ENCODE assay signal across 26 cellular contexts in the genomic region with DNA sequence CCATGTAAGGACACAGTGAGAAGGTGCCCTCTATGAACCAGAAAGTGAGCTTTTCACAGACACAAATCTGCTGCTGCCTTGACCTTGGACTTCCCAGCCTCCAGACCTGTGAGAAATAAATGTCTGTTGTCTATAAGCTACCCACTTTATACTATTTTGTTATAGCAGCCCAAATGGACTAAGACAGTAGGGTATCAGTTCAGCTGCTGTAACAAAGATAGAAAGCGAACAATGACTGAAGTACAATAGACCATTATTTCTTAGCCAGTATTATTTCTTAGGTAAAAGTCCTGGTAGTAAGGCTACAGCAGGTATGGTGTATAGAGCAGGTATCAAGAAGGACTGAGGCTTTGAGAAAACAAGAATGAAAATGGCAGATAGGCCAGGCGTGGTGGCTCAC.
"Had no signal": no experiment of that assay in that cellular context is flagged by ENCODE, and none has a peak within 500 bp of the region (broad histone marks: within the 10 kb centered on the region; RNA-seq: fewer than 3 reads in every experiment).

No MANE protein-coding gene starts in this region.

- H3K36me3 Mint-ChIP-seq: mesothelial cell of epicardium, natural killer cell had no signal

- H3K9ac ChIP-seq: neural progenitor cell had no signal

- H3K27me3 Mint-ChIP-seq: naive B cell; stimulated activated naive CD8-positive, alpha-beta T cell treated with anti-CD3 and anti-CD28 coated beads, Interleukin-15, Interleukin-2, amounts not matched to agents 100 ng/mL and 50 ng/mL, for 24 hours had no signal

- H3K9me3 ChIP-seq: left ventricle myocardium inferior, neutrophil, ovary, right atrium auricular region, suprapubic skin, thoracic aorta, tibial artery, upper lobe of right lung had no signal

- DNase-seq: left ventricle myocardium inferior; mesendoderm; naive B cell; natural killer cell; nephron progenitor cell; occipital lobe; ovary; stimulated activated CD4-positive, alpha-beta T cell treated with anti-CD3 and anti-CD28 coated beads, Interleukin-12 subunit alpha, Interleukin-12 subunit beta, amount 100 ng/mL, for 4 hours; stimulated activated CD4-positive, alpha-beta T cell treated with anti-CD3 and anti-CD28 coated beads, Interleukin-15, amount 100 ng/mL, for 24 hours; stimulated activated CD4-positive, alpha-beta T cell treated with anti-CD3 and anti-CD28 coated beads, Interleukin-2, amount 100 ng/mL, for 24 hours; stimulated activated CD4-positive, alpha-beta T cell treated with anti-CD3 and anti-CD28 coated beads, Interleukin-4, amount 100 ng/mL, for 1 hour; stimulated activated naive CD4-positive, alpha-beta T cell; tibial artery; trophoblast cell; upper lobe of right lung had no signal

- ATAC-seq: natural killer cell, sciatic nerve, upper lobe of right lung had no signal

- H3K4me3 ChIP-seq: left ventricle myocardium inferior, lung, neural progenitor cell, ovary, right atrium auricular region, skin epidermis, suprapubic skin, thoracic aorta, tibial artery, upper lobe of right lung had no signal

- H3K27me3 ChIP-seq: neural progenitor cell, neutrophil, ovary, right atrium auricular region, suprapubic skin, tibial artery, upper lobe of right lung had no signal

- H2AFZ ChIP-seq: neural progenitor cell had no signal

- H3K9me3 Mint-ChIP-seq: mesothelial cell of epicardium, natural killer cell had no signal

- H3K27ac ChIP-seq: left ventricle myocardium inferior, neural progenitor cell, neutrophil, ovary, right atrium auricular region, suprapubic skin, thoracic aorta, tibial artery, upper lobe of right lung had no signal

- H3K4me2 ChIP-seq: neural progenitor cell had no signal

- H3K36me3 ChIP-seq: left ventricle myocardium inferior, neural progenitor cell, neutrophil, ovary, right atrium auricular region, suprapubic skin, thoracic aorta, tibial artery, upper lobe of right lung had no signal

- H3K4me3 Mint-ChIP-seq: mesothelial cell of epicardium; naive B cell; natural killer cell; nephron progenitor cell; neural progenitor cell; stimulated activated naive CD8-positive, alpha-beta T cell treated with anti-CD3 and anti-CD28 coated beads, Interleukin-15, Interleukin-2, amounts not matched to agents 100 ng/mL and 50 ng/mL, for 24 hours had no signal

- H3K27ac Mint-ChIP-seq: natural killer cell; nephron progenitor cell; progenitor cell of endocrine pancreas; stimulated activated naive CD8-positive, alpha-beta T cell treated with anti-CD3 and anti-CD28 coated beads, Interleukin-15, Interleukin-2, amounts not matched to agents 100 ng/mL and 50 ng/mL, for 24 hours had no signal
